3 cellular contexts compared by ENCODE assay signal in the genomic region with DNA sequence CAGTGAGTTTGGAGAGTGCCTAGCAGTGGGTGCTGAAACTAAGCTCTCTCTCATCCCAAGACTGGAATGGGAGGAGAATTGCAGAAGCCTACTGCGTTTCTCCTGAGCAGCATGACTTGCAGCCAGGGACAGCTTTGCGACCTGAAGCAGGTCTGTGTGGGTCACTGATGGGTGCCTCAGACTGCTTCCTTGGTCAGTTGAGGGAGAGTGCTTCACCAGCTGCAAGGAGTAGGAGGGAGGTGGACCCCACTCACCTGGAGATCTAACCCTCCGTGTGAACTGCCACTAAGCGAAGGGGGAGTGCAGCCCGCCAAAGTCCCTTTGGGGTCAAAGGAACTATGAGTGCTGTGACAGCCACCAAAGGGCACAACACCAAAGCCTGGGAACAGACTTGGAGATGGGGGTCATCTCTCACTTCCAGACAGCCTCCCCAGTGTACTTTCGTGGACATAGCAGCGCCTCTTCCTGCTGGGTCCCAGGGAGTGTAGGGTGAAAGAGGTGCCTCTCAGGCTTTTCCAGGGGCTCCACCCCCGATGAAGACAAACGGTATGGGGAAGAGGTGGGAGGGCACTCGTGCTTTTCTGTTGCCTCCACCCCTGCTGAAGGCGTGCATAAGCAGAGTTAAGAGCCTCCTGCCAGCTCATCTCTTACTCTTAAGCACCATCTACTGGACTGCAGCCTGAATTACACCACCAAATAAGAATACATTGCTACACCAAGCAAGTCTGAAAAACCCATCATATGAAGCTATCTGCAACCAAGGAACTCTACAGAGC.
TF ChIP-seq lines count a peak whose summit lies in the region.

No MANE protein-coding gene starts in this region.

TF ChIP-seq in GM23338, 12 proteins besides CTCF, POLR2A, EP300 and RAD21 (continued from another document):
- 0 out of 2 replicates have a peak, but pooled peaks have one; percentile 17 for TF ChIP-seq CREB1 (CRISPR knock-in tag; IDR thresholded peaks at IDR 0.05; ENCODE audit: low read depth)

TF ChIP-seq in Ishikawa, 13 proteins besides CTCF, POLR2A, EP300 and RAD21:
- TF ChIP-seq MAX (IDR thresholded peaks at IDR 0.05) (peak; percentile 38), ZBTB7A (IDR thresholded peaks at IDR 0.05; ENCODE audit: low read depth) (no peak), REST (IDR thresholded peaks at IDR 0.05; ENCODE audit: low read depth) (no peak)
TF ChIP-seq in Ishikawa: peak in this region for 1.

TF ChIP-seq in GM12878, 131 proteins besides CTCF, POLR2A, EP300 and RAD21 (continued from another document):
- TF ChIP-seq KAT2A (conservative IDR thresholded peaks at IDR 0.05; ENCODE audit: control insufficient read depth, low read depth, low read length) = no peak
- TF ChIP-seq, protein P1, sequence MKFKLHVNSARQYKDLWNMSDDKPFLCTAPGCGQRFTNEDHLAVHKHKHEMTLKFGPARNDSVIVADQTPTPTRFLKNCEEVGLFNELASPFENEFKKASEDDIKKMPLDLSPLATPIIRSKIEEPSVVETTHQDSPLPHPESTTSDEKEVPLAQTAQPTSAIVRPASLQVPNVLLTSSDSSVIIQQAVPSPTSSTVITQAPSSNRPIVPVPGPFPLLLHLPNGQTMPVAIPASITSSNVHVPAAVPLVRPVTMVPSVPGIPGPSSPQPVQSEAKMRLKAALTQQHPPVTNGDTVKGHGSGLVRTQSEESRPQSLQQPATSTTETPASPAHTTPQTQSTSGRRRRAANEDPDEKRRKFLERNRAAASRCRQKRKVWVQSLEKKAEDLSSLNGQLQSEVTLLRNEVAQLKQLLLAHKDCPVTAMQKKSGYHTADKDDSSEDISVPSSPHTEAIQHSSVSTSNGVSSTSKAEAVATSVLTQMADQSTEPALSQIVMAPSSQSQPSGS (IDR thresholded peaks at IDR 0.05; ENCODE audit: low read length) = no peak
- peak in 1 of 2 experiments; percentile 38; a peak in 1 of 4 replicates for TF ChIP-seq BHLHE40 (IDR thresholded peaks at IDR 0.05; ENCODE audit: borderline replicate concordance in 1 of 2, low read depth in 2 of 2, low read length in 1 of 2)
